ENCODE assay signal across 1 cellular context in genomic region chr9:134388976-134389375, GRCh38.
TF ChIP-seq lines count a peak whose summit lies in the region.

No MANE protein-coding gene starts in this region.

TF ChIP-seq in GM23338, 12 proteins besides CTCF, POLR2A, EP300 and RAD21:
- TF ChIP-seq ZNF462 (CRISPR knock-in tag; IDR thresholded peaks at IDR 0.05), result no peak
- TF ChIP-seq ZNF114 (CRISPR knock-in tag; IDR thresholded peaks at IDR 0.05), result no peak
- TF ChIP-seq REST (IDR thresholded peaks at IDR 0.05; ENCODE audit: unreplicated experiment), result no peak
- no peak for TF ChIP-seq JUNB (IDR thresholded peaks at IDR 0.05; ENCODE audit: unreplicated experiment)
- no peak for TF ChIP-seq CREB1 (CRISPR knock-in tag; IDR thresholded peaks at IDR 0.05; ENCODE audit: low read depth)
- TF ChIP-seq POLR2AphosphoS5 (IDR thresholded peaks at IDR 0.05; ENCODE audit: low read depth), result no peak
- no peak for TF ChIP-seq ETS1 (IDR thresholded peaks at IDR 0.05)
- no peak for TF ChIP-seq NANOG (IDR thresholded peaks at IDR 0.05; ENCODE audit: borderline replicate concordance)
- TF ChIP-seq EZH2 (IDR thresholded peaks at IDR 0.05; ENCODE audit: low read depth, unreplicated experiment), result no peak
